Comparison of ENCODE assay signal across 31 cellular contexts in genomic region chr1:15945832-15946448, GRCh38. TPM values are rescaled to one million over a fixed set of nuclear protein-coding genes. Genes with fewer than 3 reads are reported as not detected.
DNase-seq lines count a peak whose midpoint lies in the region; ATAC-seq and TF ChIP-seq lines count a peak whose summit lies in the region.
"Had no signal": no experiment of that assay in that cellular context is flagged by ENCODE, and none has a peak within 500 bp of the region (broad histone marks: within the 10 kb centered on the region; RNA-seq: fewer than 3 reads in every experiment).

No MANE protein-coding gene starts in this region.

- H2BK15ac ChIP-seq in neuronal stem cell (ENCODE audit: low read length) = no peak overlapping the region

- H2AK5ac ChIP-seq in neuronal stem cell (ENCODE audit: low read depth, low read length) = no peak overlapping the region

- no peaks in the 10 kb centered on the region for H3K27me3 Mint-ChIP-seq in natural killer cell (ENCODE audit: low read depth in 2 of 2)
- no peaks in the 10 kb centered on the region for H3K27me3 Mint-ChIP-seq in natural killer cell treated with Interleukin-12 subunit alpha and Interleukin-12 subunit beta and Interleukin-15 and Interleukin-18, amount 100 ng/mL, for 72 hours
- no peaks in the 10 kb centered on the region for H3K27me3 Mint-ChIP-seq in activated naive CD8-positive, alpha-beta T cell

- no CpG with 5 or more reads among the region's 17 CpGs for WGBS in neuronal stem cell (ENCODE audit: extremely low coverage in 2 of 2, insufficient read length in 2 of 2, insufficient replicate concordance in 1 of 2), 2 donors

- no peak overlapping the region for H2AFZ ChIP-seq in neuronal stem cell (ENCODE audit: low read length)

- H3K4me3 ChIP-seq in neuronal stem cell (ENCODE audit: low read length in 2 of 2) (no peak overlapping the region), mucosa of descending colon (no peak overlapping the region)
- H3K4me3 ChIP-seq: BLaER1, HAP-1, ovary, SJSA1, skin epidermis, upper lobe of left lung had no signal

- H2BK120ac ChIP-seq in neuronal stem cell (ENCODE audit: low read depth, low read length) = no peak overlapping the region

- H3K14ac ChIP-seq in neuronal stem cell (ENCODE audit: low read length) = peak overlapping the region; percentile 67

- no peak for DNase-seq in natural killer cell
- DNase-seq in natural killer cell treated with Interleukin-12 subunit alpha and Interleukin-12 subunit beta and Interleukin-15 and Interleukin-18, amount 100 ng/mL, for 72 hours (ENCODE audit: low spot score) = no peak
- no peak for DNase-seq in neuronal stem cell (ENCODE audit: low spot score)
- DNase-seq in mucosa of descending colon = no peak
- DNase-seq in cerebellar nuclear complex (lab: John Stamatoyannopoulos, UW) = no peak
- no peak for DNase-seq in activated gamma-delta T cell treated with Interleukin-2 at 50 U/mL for 16 hours
- DNase-seq: brain microvascular endothelial cell; COR-L47; effector CD4-positive, alpha-beta T cell; erythroblast; glutamatergic neuron; NCI-H1417 treated with DMSO at 0.1 percent for 48 hours; NCI-H2081; NCI-H226; NCI-H748 treated with DMSO at 0.1 percent for 48 hours; retina; T-helper 1 cell had no signal

- H3K9me3 Mint-ChIP-seq in natural killer cell = no peaks in the 10 kb centered on the region
- no peaks in the 10 kb centered on the region for H3K9me3 Mint-ChIP-seq in natural killer cell treated with Interleukin-12 subunit alpha and Interleukin-12 subunit beta and Interleukin-15 and Interleukin-18, amount 100 ng/mL, for 72 hours
- no peaks in the 10 kb centered on the region for H3K9me3 Mint-ChIP-seq in activated naive CD8-positive, alpha-beta T cell (ENCODE audit: low read depth)
- H3K9me3 Mint-ChIP-seq: mesothelial cell of epicardium, nephron had no signal

- ATAC-seq in natural killer cell (no peak), mucosa of descending colon (no peak)
- ATAC-seq in natural killer cell treated with Interleukin-12 subunit alpha and Interleukin-12 subunit beta and Interleukin-15 and Interleukin-18, amount 100 ng/mL, for 72 hours = no peak

- peaks cover 38 to 45% of the 10 kb centered on the region in 2 donors for H3K4me1 Mint-ChIP-seq in natural killer cell
- peaks cover 42 to 46% of the 10 kb centered on the region in 2 donors for H3K4me1 Mint-ChIP-seq in natural killer cell treated with Interleukin-12 subunit alpha and Interleukin-12 subunit beta and Interleukin-15 and Interleukin-18, amount 100 ng/mL, for 72 hours (ENCODE audit: low read depth in 2 of 2)
- H3K4me1 Mint-ChIP-seq in activated naive CD8-positive, alpha-beta T cell (ENCODE audit: low read depth) = peaks cover 37% of the 10 kb centered on the region

- intact Hi-C loops in natural killer cell (cut with micrococcal nuclease) = no loop called here
- intact Hi-C loops in mucosa of descending colon (cut with DNase I, micrococcal nuclease) = no loop called here

- H3K4me1 ChIP-seq in neuronal stem cell (ENCODE audit: control insufficient read depth in 2 of 2, insufficient read depth in 1 of 2, low read depth in 1 of 2, low read length in 2 of 2) = peaks cover 2 to 21% of the 10 kb centered on the region in 2 donors
- peaks cover 6% of the 10 kb centered on the region for H3K4me1 ChIP-seq in mucosa of descending colon (ENCODE audit: low read depth)
- H3K4me1 ChIP-seq: HAP-1 had no signal

- peak overlapping the region; percentile 87 to 93 for H3K27ac Mint-ChIP-seq in natural killer cell
- peak overlapping the region in 1 of 2 donors; percentile 88 for H3K27ac Mint-ChIP-seq in natural killer cell treated with Interleukin-12 subunit alpha and Interleukin-12 subunit beta and Interleukin-15 and Interleukin-18, amount 100 ng/mL, for 72 hours
- peak overlapping the region; percentile 79 for H3K27ac Mint-ChIP-seq in activated naive CD8-positive, alpha-beta T cell
- H3K27ac Mint-ChIP-seq: mesothelial cell of epicardium, nephron had no signal

- no peak overlapping the region for H4K8ac ChIP-seq in neuronal stem cell (ENCODE audit: low read depth, low read length)

- no peaks in the 10 kb centered on the region for H3K27me3 ChIP-seq in neuronal stem cell (ENCODE audit: control insufficient read depth in 3 of 3, insufficient read depth in 3 of 3, low read depth in 1 of 3, low read length in 3 of 3)
- H3K27me3 ChIP-seq: BLaER1, brain microvascular endothelial cell, ovary, SJSA1, upper lobe of left lung had no signal

- H3K9me3 ChIP-seq in neuronal stem cell (replicated peaks in 1 of 2; ENCODE audit: control insufficient read depth in 2 of 2, insufficient read depth in 1 of 2, low read depth in 1 of 2, low read length in 2 of 2) (peaks cover 0 to 1% of the 10 kb centered on the region in 2 donors), mucosa of descending colon (no peaks in the 10 kb centered on the region)
- H3K9me3 ChIP-seq: BLaER1, HAP-1, ovary, SJSA1, upper lobe of left lung had no signal

- H3K18ac ChIP-seq in neuronal stem cell (ENCODE audit: low read length) = no peak overlapping the region

- H3K4me2 ChIP-seq in neuronal stem cell (ENCODE audit: insufficient read depth, low read length, poor library complexity, severe bottlenecking) = no peak overlapping the region
- H3K4me2 ChIP-seq: BLaER1, KMS-11 had no signal

- no peak for TF ChIP-seq CTCF in natural killer cell (IDR thresholded peaks at IDR 0.05)
- no peak for TF ChIP-seq CTCF in mucosa of descending colon (IDR thresholded peaks at IDR 0.05)

- peaks cover 13% of the 10 kb centered on the region for H3K79me1 ChIP-seq in neuronal stem cell (ENCODE audit: low read depth, low read length)

- H3K9ac ChIP-seq in neuronal stem cell (ENCODE audit: low read depth, low read length, poor library complexity) = no peak overlapping the region
- H3K9ac ChIP-seq: BLaER1, KMS-11 had no signal

- H2BK12ac ChIP-seq in neuronal stem cell (ENCODE audit: low read length) = no peak overlapping the region

- H2BK5ac ChIP-seq in neuronal stem cell (ENCODE audit: low read length) = no peak overlapping the region

- no peak overlapping the region for H4K91ac ChIP-seq in neuronal stem cell (ENCODE audit: low read depth, low read length, poor library complexity)

- H3K36me3 Mint-ChIP-seq in natural killer cell = no peaks in the 10 kb centered on the region
- no peaks in the 10 kb centered on the region for H3K36me3 Mint-ChIP-seq in natural killer cell treated with Interleukin-12 subunit alpha and Interleukin-12 subunit beta and Interleukin-15 and Interleukin-18, amount 100 ng/mL, for 72 hours
- H3K36me3 Mint-ChIP-seq in activated naive CD8-positive, alpha-beta T cell = peaks cover 4% of the 10 kb centered on the region

- H3K23ac ChIP-seq in neuronal stem cell (ENCODE audit: low read depth, low read length, poor library complexity) = peak overlapping the region; percentile 65

- H3K27ac ChIP-seq in neuronal stem cell (replicated peaks; ENCODE audit: low read length) = no peak overlapping the region
- H3K27ac ChIP-seq: brain microvascular endothelial cell, KMS-11, ovary, SJSA1, upper lobe of left lung had no signal

- no peak overlapping the region for H3K4me3 Mint-ChIP-seq in natural killer cell
- H3K4me3 Mint-ChIP-seq in natural killer cell treated with Interleukin-12 subunit alpha and Interleukin-12 subunit beta and Interleukin-15 and Interleukin-18, amount 100 ng/mL, for 72 hours = no peak overlapping the region
- no peak overlapping the region for H3K4me3 Mint-ChIP-seq in activated naive CD8-positive, alpha-beta T cell
- H3K4me3 Mint-ChIP-seq: mesothelial cell of epicardium, nephron had no signal

- H3K36me3 ChIP-seq in neuronal stem cell (replicated peaks in 1 of 2; ENCODE audit: control insufficient read depth in 2 of 2, insufficient read depth in 2 of 2, low read length in 2 of 2) = peaks cover 48 to 94% of the 10 kb centered on the region in 2 donors
- H3K36me3 ChIP-seq in mucosa of descending colon (ENCODE audit: low read depth) = peaks cover 11% of the 10 kb centered on the region
- H3K36me3 ChIP-seq: ovary had no signal

- H3K4ac ChIP-seq in neuronal stem cell (ENCODE audit: low read length) = no peak overlapping the region

RNA-seq across cellular contexts. Expression of gene ZBTB17, which starts 30.0 kb away (rescaled TPM):
- total RNA-seq in natural killer cell = 100 to 1,000 TPM in 1 of 3 donors, 10 to 100 TPM in 2; 86.0 to 100 (median 86.9) TPM
- 100 to 1,000 TPM in 1 of 2 donors, 10 to 100 TPM in 1; 75.6 to 102 TPM for total RNA-seq in natural killer cell treated with Interleukin-12 subunit alpha and Interleukin-12 subunit beta and Interleukin-15 and Interleukin-18, amount 100 ng/mL, for 72 hours
- polyA plus RNA-seq in neuronal stem cell (2013, experiment 1 of 2) = 26.5 TPM
- polyA plus RNA-seq in neuronal stem cell (2013, experiment 2 of 2) = 28.4 TPM
- 10 to 100 TPM; 29.2 to 40.8 (median 34.6) TPM for total RNA-seq in mucosa of descending colon

RNA-seq across cellular contexts. Expression of gene SRARP, which starts 58.1 kb away (rescaled TPM):
- total RNA-seq in natural killer cell (not detected), mucosa of descending colon (not detected)
- not detected for total RNA-seq in natural killer cell treated with Interleukin-12 subunit alpha and Interleukin-12 subunit beta and Interleukin-15 and Interleukin-18, amount 100 ng/mL, for 72 hours
- not detected for polyA plus RNA-seq in neuronal stem cell (2013, experiment 1 of 2)
- not detected for polyA plus RNA-seq in neuronal stem cell (2013, experiment 2 of 2)
- total RNA-seq: chondrocyte, lower leg skin, mesothelial cell of epicardium, ovary, SJSA1 had no signal
- polyA plus RNA-seq: AG04450, keratinocyte, ovary had no signal
